1 cellular context compared by ENCODE assay signal in genomic region chr5:120449501-120449900, GRCh38.
TF ChIP-seq lines count a peak whose summit lies in the region.

No MANE protein-coding gene starts in this region.

TF ChIP-seq in HepG2, 621 proteins besides CTCF, POLR2A, EP300 and RAD21:
- TF ChIP-seq SOX6 (IDR thresholded peaks at IDR 0.05): no peak
- no peak for TF ChIP-seq SOX6 (CRISPR knock-in tag; IDR thresholded peaks at IDR 0.05)
- no peak for TF ChIP-seq MED8 (CRISPR knock-in tag; IDR thresholded peaks at IDR 0.05; ENCODE audit: insufficient replicate concordance)
